In genomic region chr20:4855555-4855954, GRCh38 we compare ENCODE assay signal across 2 cellular contexts.
TF ChIP-seq lines count a peak whose summit lies in the region.

No MANE protein-coding gene starts in this region.

TF ChIP-seq in liver, 16 proteins besides CTCF, POLR2A, EP300 and RAD21:
- TF ChIP-seq EGR1 (IDR thresholded peaks at IDR 0.05; ENCODE audit: low read depth in 2 of 2): peak in 1 of 2 donors; percentile 45
- TF ChIP-seq JUND (IDR thresholded peaks at IDR 0.05): peak in 1 of 2 donors; percentile 51
- peak; percentile 24 for TF ChIP-seq REST (IDR thresholded peaks at IDR 0.05)
- peak; percentile 47 for TF ChIP-seq SP1 (IDR thresholded peaks at IDR 0.05)
- peak; percentile 92 for TF ChIP-seq MAX (IDR thresholded peaks at IDR 0.05)
- no peak for TF ChIP-seq TAF1 (conservative IDR thresholded peaks at IDR 0.05)
- TF ChIP-seq FOXA2 (IDR thresholded peaks at IDR 0.05): peak; percentile 66
- TF ChIP-seq FOXA1 (IDR thresholded peaks at IDR 0.05): peak; percentile 66
- peak; percentile 75 for TF ChIP-seq ZBTB33 (IDR thresholded peaks at IDR 0.05)
- peak; percentile 62 to 85 for TF ChIP-seq HNF4A (conservative IDR thresholded peaks at IDR 0.05)
- TF ChIP-seq GABPA (IDR thresholded peaks at IDR 0.05 in 1 of 2, conservative IDR thresholded peaks at IDR 0.05 in 1 of 2): peak in 1 of 2 donors; percentile 81
- TF ChIP-seq YY1 (IDR thresholded peaks at IDR 0.05): peak; percentile 81
- no peak for TF ChIP-seq ATF3 (IDR thresholded peaks at IDR 0.05)
- no peak for TF ChIP-seq NR2F2 (IDR thresholded peaks at IDR 0.05)
- TF ChIP-seq RXRA (IDR thresholded peaks at IDR 0.05): peak; percentile 55 to 87
- TF ChIP-seq HNF4G (IDR thresholded peaks at IDR 0.05): no peak

TF ChIP-seq in HepG2, 621 proteins besides CTCF, POLR2A, EP300 and RAD21:
- TF ChIP-seq CBX5 (CRISPR knock-in tag; IDR thresholded peaks at IDR 0.05; ENCODE audit: borderline replicate concordance) (no peak), SRSF4 (IDR thresholded peaks at IDR 0.05; ENCODE audit: low read depth, low read length, poor library complexity, severe bottlenecking) (no peak), GRHL1 (CRISPR knock-in tag; conservative IDR thresholded peaks at IDR 0.05) (no peak)
